ENCODE assay signal across 9 cellular contexts in genomic region chr10:22648547-22648961, GRCh38.
DNase-seq lines count a peak whose midpoint lies in the region; ATAC-seq and TF ChIP-seq lines count a peak whose summit lies in the region.
"Had no signal": no experiment of that assay in that cellular context is flagged by ENCODE, and none has a peak within 500 bp of the region (broad histone marks: within the 10 kb centered on the region; RNA-seq: fewer than 3 reads in every experiment).

No MANE protein-coding gene starts in this region.

- H3K4me1 ChIP-seq in naive thymus-derived CD4-positive, alpha-beta T cell (ENCODE audit: control insufficient read depth in 2 of 2, insufficient read depth in 2 of 2, low read length in 2 of 2), result peaks cover 97 to 98% of the 10 kb centered on the region in 2 donors

- intact Hi-C loops in naive thymus-derived CD4-positive, alpha-beta T cell (cut with micrococcal nuclease), result loop anchor here in 1 of 2 donors (1.0 kb wide), 1 partner anchor 10 kb away; no protein-coding TSS in a partner anchor

- CTCF ChIA-PET in naive thymus-derived CD4-positive, alpha-beta T cell (lab: Charles Lee), result no interaction called here

- no peaks in the 10 kb centered on the region for H3K9me3 Mint-ChIP-seq in HFFc6
- H3K9me3 Mint-ChIP-seq in activated naive CD8-positive, alpha-beta T cell (ENCODE audit: low read depth), result no peaks in the 10 kb centered on the region
- H3K9me3 Mint-ChIP-seq in naive thymus-derived CD4-positive, alpha-beta T cell, result peaks cover 0 to 4% (median 0%) of the 10 kb centered on the region in 11 donors

- no peaks in the 10 kb centered on the region for H3K36me3 ChIP-seq in naive thymus-derived CD4-positive, alpha-beta T cell (ENCODE audit: control insufficient read depth in 2 of 3, insufficient read depth in 3 of 3, low read length in 3 of 3)

- ATAC-seq in naive thymus-derived CD4-positive, alpha-beta T cell, result no peak
- no peak for ATAC-seq in HG03139 (IDR thresholded peaks at IDR 0.05; ENCODE audit: unreplicated experiment)
- ATAC-seq in HG03432 (IDR thresholded peaks at IDR 0.05; ENCODE audit: unreplicated experiment), result no peak
- ATAC-seq in HG02884 (IDR thresholded peaks at IDR 0.05; ENCODE audit: unreplicated experiment), result no peak

- H3K9me3 ChIP-seq in naive thymus-derived CD4-positive, alpha-beta T cell (ENCODE audit: control insufficient read depth in 2 of 3, low read length in 3 of 3), result no peaks in the 10 kb centered on the region

- no peaks in the 10 kb centered on the region for H3K27me3 ChIP-seq in naive thymus-derived CD4-positive, alpha-beta T cell (ENCODE audit: control insufficient read depth in 2 of 2, insufficient read depth in 2 of 2, low read length in 2 of 2)

- peak overlapping the region; percentile 44 for H3K4me3 Mint-ChIP-seq in HFFc6
- H3K4me3 Mint-ChIP-seq in activated naive CD8-positive, alpha-beta T cell, result peak overlapping the region; percentile 77
- peak overlapping the region in 9 of 10 donors; percentile 60 to 89 (median 82) for H3K4me3 Mint-ChIP-seq in naive thymus-derived CD4-positive, alpha-beta T cell
- H3K4me3 Mint-ChIP-seq: brain had no signal

- no peak for TF ChIP-seq CTCF in GM12865 (IDR thresholded peaks at IDR 0.05; ENCODE audit: insufficient read depth, low read depth, low read length, missing control alignments)
- TF ChIP-seq CTCF in HFFc6 (IDR thresholded peaks at IDR 0.05), result no peak

- DNase-seq in GM12865 (ENCODE audit: low read depth) (peak; percentile 72), HFFc6 (peak; percentile 85), NCI-H2227 treated with DMSO at 0.1 percent for 48 hours (lab: John Stamatoyannopoulos, UW) (no peak)
- no peak for DNase-seq in naive thymus-derived CD4-positive, alpha-beta T cell

- H3K27ac ChIP-seq in naive thymus-derived CD4-positive, alpha-beta T cell (ENCODE audit: low read depth, low read length), result peak overlapping the region; percentile 53

- peaks cover 71% of the 10 kb centered on the region for H3K4me1 Mint-ChIP-seq in HFFc6 (ENCODE audit: low read depth)
- peaks cover 95% of the 10 kb centered on the region for H3K4me1 Mint-ChIP-seq in activated naive CD8-positive, alpha-beta T cell (ENCODE audit: low read depth)
- H3K4me1 Mint-ChIP-seq in naive thymus-derived CD4-positive, alpha-beta T cell, result peaks cover 79 to 96% (median 90%) of the 10 kb centered on the region in 7 donors

- POLR2A ChIA-PET in naive thymus-derived CD4-positive, alpha-beta T cell (lab: Charles Lee), result interaction anchor here (0.8 to 4.0 kb wide), 10 partner anchors 9 to 56 kb away, joined by 3 to 23 read pairs (median 4); no protein-coding TSS in a partner anchor

- H3K4me3 ChIP-seq in GM12865 (ENCODE audit: low read depth, low read length), result peak overlapping the region; percentile 23; the same call in 1 of the 2 replicates
- H3K4me3 ChIP-seq in naive thymus-derived CD4-positive, alpha-beta T cell (ENCODE audit: low read length), result peak overlapping the region; percentile 37

- H3K36me3 Mint-ChIP-seq in HFFc6 (ENCODE audit: low read depth), result peaks cover 25% of the 10 kb centered on the region
- H3K36me3 Mint-ChIP-seq in activated naive CD8-positive, alpha-beta T cell, result peaks cover 12% of the 10 kb centered on the region
- H3K36me3 Mint-ChIP-seq in naive thymus-derived CD4-positive, alpha-beta T cell, result peaks cover 0 to 37% (median 5%) of the 10 kb centered on the region in 5 donors

- no peaks in the 10 kb centered on the region; the same call in 1 of the 2 replicates for H3K27me3 Mint-ChIP-seq in HFFc6 (ENCODE audit: insufficient read depth)
- H3K27me3 Mint-ChIP-seq in activated naive CD8-positive, alpha-beta T cell, result no peaks in the 10 kb centered on the region
- H3K27me3 Mint-ChIP-seq in naive thymus-derived CD4-positive, alpha-beta T cell, result no peaks in the 10 kb centered on the region

- peak overlapping the region; percentile 62 for H3K27ac Mint-ChIP-seq in HFFc6
- peak overlapping the region; percentile 97 for H3K27ac Mint-ChIP-seq in activated naive CD8-positive, alpha-beta T cell
- peak overlapping the region; percentile 75 to 97 (median 93) for H3K27ac Mint-ChIP-seq in naive thymus-derived CD4-positive, alpha-beta T cell
- H3K27ac Mint-ChIP-seq: brain had no signal

Comparison
In these comparisons a context has a peak if more than half of its experiments do, and no peak if none do; other contexts are left out.
1. DNase-seq: peak in GM12865 (single experiment) and HFFc6 (single experiment); none in naive thymus-derived CD4-positive, alpha-beta T cell (0 of 9) and NCI-H2227 treated with DMSO at 0.1 percent for 48 hours (single experiment).
2. Peak in every context shown above with its lines, with median percentiles within 50 percentile points of each other: H3K27ac Mint-ChIP-seq and H3K4me3 Mint-ChIP-seq.